ENCODE assay signal across 8 cellular contexts in the genomic region with DNA sequence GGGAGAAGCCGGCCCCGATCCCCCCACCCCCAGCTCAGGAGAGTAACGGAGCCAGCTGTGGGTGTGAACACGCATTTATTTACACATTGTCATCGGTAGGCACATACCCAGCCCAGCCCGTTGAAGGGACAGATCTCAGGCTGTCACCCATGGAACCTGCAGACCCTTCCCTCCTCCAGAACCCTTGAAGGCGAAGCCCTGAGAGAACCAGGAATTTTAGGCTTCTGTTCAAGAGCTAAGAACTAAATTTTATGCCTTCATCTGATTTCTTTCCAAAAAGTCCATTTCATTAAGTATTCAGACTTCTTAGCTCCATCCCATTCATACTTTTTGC. TPM values are rescaled to one million over a fixed set of nuclear protein-coding genes. Genes with fewer than 3 reads are reported as not detected.
DNase-seq lines count a peak whose midpoint lies in the region; ATAC-seq, FAIRE-seq and TF ChIP-seq lines count a peak whose summit lies in the region.

No MANE protein-coding gene starts in this region.

- 5% methylated on average over 7 of the region's 7 CpGs for WGBS in urinary bladder

- peaks cover 26% of the 10 kb centered on the region for H3F3A ChIP-seq in GM23338 (replicated peaks; ENCODE audit: low read depth)

- peaks cover 24% of the 10 kb centered on the region for H3K36me3 Mint-ChIP-seq in GM23338 (ENCODE audit: low read depth)
- peaks cover 29% of the 10 kb centered on the region for H3K36me3 Mint-ChIP-seq in activated T-helper 2 cell treated with anti-CD3 and anti-CD28 coated beads, Interferon-gamma antibody, Interleukin-2, Interleukin-4, amounts not matched to agents 10 μg/mL and 5 μg/mL and 100 μg/mL, durations not matched to agents 14 hours and 24 hours and 36 hours (ENCODE audit: low read depth)

- H3K4me3 ChIP-seq in A673 (ENCODE audit: low read depth, low read length, poor library complexity, severe bottlenecking): peak overlapping the region; percentile 78
- peak overlapping the region; percentile 99 for H3K4me3 ChIP-seq in GM23338
- peak overlapping the region; percentile 65 to 86 for H3K4me3 ChIP-seq in left lung
- peak overlapping the region; percentile 88 for H3K4me3 ChIP-seq in urinary bladder (ENCODE audit: low read depth, low read length)

- no peak overlapping the region for H2AFZ ChIP-seq in GM23338

- peaks cover 5% of the 10 kb centered on the region; the same call in 2 of the 3 replicates for H3K9me3 Mint-ChIP-seq in GM23338
- H3K9me3 Mint-ChIP-seq in activated T-helper 2 cell treated with anti-CD3 and anti-CD28 coated beads, Interferon-gamma antibody, Interleukin-2, Interleukin-4, amounts not matched to agents 10 μg/mL and 5 μg/mL and 100 μg/mL, durations not matched to agents 14 hours and 24 hours and 36 hours: no peaks in the 10 kb centered on the region

- H3K4me2 ChIP-seq in GM23338: peak overlapping the region; percentile 98

- ATAC-seq in GM23338 (peak; percentile 2; the same call in 2 of the 3 replicates), left lung (peak; percentile 3)

- H3K36me3 ChIP-seq in A673 (ENCODE audit: insufficient read depth, low read length, poor library complexity, severe bottlenecking): peaks cover 9% of the 10 kb centered on the region
- no peaks in the 10 kb centered on the region; the same call in 1 of the 2 replicates for H3K36me3 ChIP-seq in GM23338 (ENCODE audit: insufficient read depth)
- peaks cover 0 to 25% of the 10 kb centered on the region in 2 donors for H3K36me3 ChIP-seq in left lung
- H3K36me3 ChIP-seq in urinary bladder (ENCODE audit: insufficient read depth): peaks cover 3% of the 10 kb centered on the region

- H3K9me3 ChIP-seq in A673 (ENCODE audit: low read depth, low read length, poor library complexity, severe bottlenecking) (no peaks in the 10 kb centered on the region), left lung (no peaks in the 10 kb centered on the region)

- H3K27me3 Mint-ChIP-seq in GM23338 (ENCODE audit: insufficient read depth, low read depth, poor library complexity): peaks cover 30% of the 10 kb centered on the region
- no peaks in the 10 kb centered on the region for H3K27me3 Mint-ChIP-seq in activated T-helper 2 cell treated with anti-CD3 and anti-CD28 coated beads, Interferon-gamma antibody, Interleukin-2, Interleukin-4, amounts not matched to agents 10 μg/mL and 5 μg/mL and 100 μg/mL, durations not matched to agents 14 hours and 24 hours and 36 hours (ENCODE audit: low read depth)

- H3K9me2 ChIP-seq in GM23338 (ENCODE audit: insufficient read depth): no peaks in the 10 kb centered on the region

- peaks cover 14% of the 10 kb centered on the region for H3K79me2 ChIP-seq in GM23338 (replicated peaks; ENCODE audit: insufficient read depth)

- CTCF ChIA-PET in A673 (lab: Charles Lee): interaction anchor here (0.5 to 0.6 kb wide), 2 partner anchors 48 to 708 kb away, joined by 3 to 4 read pairs; a partner anchor contains a TSS

- peaks cover 30% of the 10 kb centered on the region for H3K4me1 Mint-ChIP-seq in GM23338
- peaks cover 32% of the 10 kb centered on the region for H3K4me1 Mint-ChIP-seq in activated T-helper 2 cell treated with anti-CD3 and anti-CD28 coated beads, Interferon-gamma antibody, Interleukin-2, Interleukin-4, amounts not matched to agents 10 μg/mL and 5 μg/mL and 100 μg/mL, durations not matched to agents 14 hours and 24 hours and 36 hours (ENCODE audit: low read depth)

- H3K4me3 Mint-ChIP-seq in GM23338: peak overlapping the region; percentile 96
- peak overlapping the region; percentile 93 for H3K4me3 Mint-ChIP-seq in activated T-helper 2 cell treated with anti-CD3 and anti-CD28 coated beads, Interferon-gamma antibody, Interleukin-2, Interleukin-4, amounts not matched to agents 10 μg/mL and 5 μg/mL and 100 μg/mL, durations not matched to agents 14 hours and 24 hours and 36 hours (ENCODE audit: low read depth)

- TF ChIP-seq CTCF in A673 (conservative IDR thresholded peaks at IDR 0.05; ENCODE audit: low read depth, low read length) (no peak), GM23338 (conservative IDR thresholded peaks at IDR 0.05; ENCODE audit: low read depth in 2 of 2) (no peak), left lung (IDR thresholded peaks at IDR 0.05) (no peak)

- peak overlapping the region; percentile 72 for H3K27ac Mint-ChIP-seq in GM23338
- H3K27ac Mint-ChIP-seq in activated T-helper 2 cell treated with anti-CD3 and anti-CD28 coated beads, Interferon-gamma antibody, Interleukin-2, Interleukin-4, amounts not matched to agents 10 μg/mL and 5 μg/mL and 100 μg/mL, durations not matched to agents 14 hours and 24 hours and 36 hours: peak overlapping the region; percentile 91

- POLR2A ChIA-PET in A673 (lab: Charles Lee; ENCODE audit: low non-redundant PET): no interaction called here

- H3K4me1 ChIP-seq in A673 (ENCODE audit: insufficient read depth, low read length, poor library complexity, severe bottlenecking) (peaks cover 32% of the 10 kb centered on the region), GM23338 (ENCODE audit: insufficient read depth) (peaks cover 15% of the 10 kb centered on the region), left lung (peaks cover 27 to 44% of the 10 kb centered on the region in 2 donors), urinary bladder (ENCODE audit: insufficient read depth) (peaks cover 1% of the 10 kb centered on the region)

- no peaks in the 10 kb centered on the region for H3K27me3 ChIP-seq in A673 (replicated peaks; ENCODE audit: insufficient read depth, low read depth, low read length, poor library complexity)
- peaks cover 8% of the 10 kb centered on the region; the same call in 1 of the 2 replicates for H3K27me3 ChIP-seq in GM23338 (ENCODE audit: insufficient read depth)
- peaks cover 0 to 6% of the 10 kb centered on the region in 2 donors for H3K27me3 ChIP-seq in left lung

- BruUV-seq in A673 (replicated peaks; lab: Mats Ljungman, UMichigan): no TSS peak

- H3K27ac ChIP-seq in A673 (ENCODE audit: low read depth, low read length, poor library complexity, severe bottlenecking) (peak overlapping the region; percentile 87), GM23338 (ENCODE audit: low read depth) (no peak overlapping the region), left lung (peak overlapping the region; percentile 65 to 86), urinary bladder (ENCODE audit: low read depth) (peak overlapping the region; percentile 30)

- no peak for FAIRE-seq in urothelium cell line (lab: Jason Lieb, UNC)

- 0 out of 2 replicates have a peak, but pooled peaks cover 3% of the 10 kb centered on the region for H4K20me1 ChIP-seq in GM23338 (replicated peaks; ENCODE audit: insufficient read depth)

- intact Hi-C loops in A673 (cut with micrococcal nuclease; ENCODE audit: unreplicated experiment): loop anchor here (2.0 kb wide), 1 partner anchor 32 kb away; no protein-coding TSS in a partner anchor
- intact Hi-C loops in activated T-helper 2 cell treated with anti-CD3 and anti-CD28 coated beads, Interferon-gamma antibody, Interleukin-2, Interleukin-4, amounts not matched to agents 10 μg/mL and 5 μg/mL and 100 μg/mL, durations not matched to agents 14 hours and 24 hours and 36 hours (cut with micrococcal nuclease): loop anchor here (1.0 to 5.0 kb wide), 3 partner anchors 27 to 497 kb away; a partner anchor contains a TSS
- intact Hi-C loops in left lung (cut with DNase I): no loop called here

- no peak for DNase-seq in A673 (ENCODE audit: low spot score)
- DNase-seq in GM23338 (ENCODE audit: low spot score): no peak
- no peak for DNase-seq in activated T-helper 2 cell treated with anti-CD3 and anti-CD28 coated beads, Interferon-gamma antibody, Interleukin-2, Interleukin-4, amounts not matched to agents 10 μg/mL and 5 μg/mL and 100 μg/mL, durations not matched to agents 14 hours and 24 hours and 36 hours (ENCODE audit: low spot score)
- no peak for DNase-seq in left lung
- DNase-seq in NK-92 treated with Interleukin-12 subunit alpha and Interleukin-12 subunit beta, amount 100 ng/mL, for 24 hours (lab: John Stamatoyannopoulos, UW): no peak
- DNase-seq in urothelium cell line (ENCODE audit: low spot score): no peak
- DNase-seq in NCI-H446 (lab: John Stamatoyannopoulos, UW): no peak

RNA-seq across cellular contexts. Expression of a gene that starts 0.4 kb away (rescaled TPM):
- 76.8 and 93.5 TPM in 2 replicates for total RNA-seq in A673 (2021)
- 53.6 and 59.1 TPM in 2 replicates for total RNA-seq in GM23338 (2014; rRNA removed; shearing (Covaris generic))
- polyA plus RNA-seq in GM23338 (2016; fragmentation: Nextera tagmentation; extraction: Ambion mirVana): 61.7 and 62.2 TPM in 2 replicates
- total RNA-seq in activated T-helper 2 cell treated with anti-CD3 and anti-CD28 coated beads, Interferon-gamma antibody, Interleukin-2, Interleukin-4, amounts not matched to agents 10 μg/mL and 5 μg/mL and 100 μg/mL, durations not matched to agents 14 hours and 24 hours and 36 hours: 45.1 and 46.0 TPM in 2 replicates
- 10 to 100 TPM; 28.7 to 34.3 TPM for total RNA-seq in left lung
- total RNA-seq in urinary bladder: 13.6 TPM
- 37.3 TPM for polyA plus RNA-seq in urinary bladder

RNA-seq across cellular contexts. Expression of a gene that starts 2.1 kb away (rescaled TPM):
- total RNA-seq in A673 (2021): 47.1 and 53.6 TPM in 2 replicates
- 41.9 TPM in 2 replicates for total RNA-seq in GM23338 (2014; rRNA removed; shearing (Covaris generic))
- polyA plus RNA-seq in GM23338 (2016; fragmentation: Nextera tagmentation; extraction: Ambion mirVana): 23.5 and 26.7 TPM in 2 replicates
- total RNA-seq in activated T-helper 2 cell treated with anti-CD3 and anti-CD28 coated beads, Interferon-gamma antibody, Interleukin-2, Interleukin-4, amounts not matched to agents 10 μg/mL and 5 μg/mL and 100 μg/mL, durations not matched to agents 14 hours and 24 hours and 36 hours: 10.5 and 11.0 TPM in 2 replicates
- 10 to 100 TPM; 22.9 to 29.7 TPM for total RNA-seq in left lung
- total RNA-seq in urinary bladder: 22.8 TPM
- polyA plus RNA-seq in urinary bladder: 50.4 TPM

RNA-seq across cellular contexts. Expression of a gene that starts 9.0 kb away (rescaled TPM):
- total RNA-seq in A673 (2021) (4.9 and 6.4 TPM in 2 replicates), left lung (10 to 100 TPM in 1 of 2 donors, 1 to 10 TPM in 1; 7.1 to 10.2 TPM), urinary bladder (2.9 TPM)
- total RNA-seq in GM23338 (2014; rRNA removed; shearing (Covaris generic)): 3.7 and 8.2 TPM in 2 replicates
- polyA plus RNA-seq in GM23338 (2016; fragmentation: Nextera tagmentation; extraction: Ambion mirVana) (1.9 and 2.5 TPM in 2 replicates), urinary bladder (8.4 TPM)
- total RNA-seq in activated T-helper 2 cell treated with anti-CD3 and anti-CD28 coated beads, Interferon-gamma antibody, Interleukin-2, Interleukin-4, amounts not matched to agents 10 μg/mL and 5 μg/mL and 100 μg/mL, durations not matched to agents 14 hours and 24 hours and 36 hours: 1.5 and 1.6 TPM in 2 replicates

RNA-seq across cellular contexts. Expression of a gene that starts 26.3 kb away (rescaled TPM):
- total RNA-seq in A673 (2021) (60.4 and 62.4 TPM in 2 replicates), left lung (10 to 100 TPM; 16.2 to 22.8 TPM), urinary bladder (1.1 TPM)
- 26.3 and 31.1 TPM in 2 replicates for total RNA-seq in GM23338 (2014; rRNA removed; shearing (Covaris generic))
- polyA plus RNA-seq in GM23338 (2016; fragmentation: Nextera tagmentation; extraction: Ambion mirVana) (26.0 TPM in 2 replicates), urinary bladder (2.1 TPM)
- 18.7 and 19.1 TPM in 2 replicates for total RNA-seq in activated T-helper 2 cell treated with anti-CD3 and anti-CD28 coated beads, Interferon-gamma antibody, Interleukin-2, Interleukin-4, amounts not matched to agents 10 μg/mL and 5 μg/mL and 100 μg/mL, durations not matched to agents 14 hours and 24 hours and 36 hours

RNA-seq across cellular contexts. Expression of a gene that starts 28.4 kb away (rescaled TPM):
- total RNA-seq in A673 (2021) (97.8 and 111 TPM in 2 replicates), left lung (10 to 100 TPM; 69.8 to 74.3 TPM), urinary bladder (28.7 TPM)
- 2.0 and 3.8 TPM in 2 replicates for total RNA-seq in GM23338 (2014; rRNA removed; shearing (Covaris generic))
- polyA plus RNA-seq in GM23338 (2016; fragmentation: Nextera tagmentation; extraction: Ambion mirVana) (2.4 and 2.7 TPM in 2 replicates), urinary bladder (66.5 TPM)
- not detected in 2 replicates for total RNA-seq in activated T-helper 2 cell treated with anti-CD3 and anti-CD28 coated beads, Interferon-gamma antibody, Interleukin-2, Interleukin-4, amounts not matched to agents 10 μg/mL and 5 μg/mL and 100 μg/mL, durations not matched to agents 14 hours and 24 hours and 36 hours

Comparison
In these comparisons a context has a peak if more than half of its experiments do, and no peak if none do; other contexts are left out.
1. intact Hi-C loops: an anchor here in A673 (2.0 kb wide) and activated T-helper 2 cell treated with anti-CD3 and anti-CD28 coated beads, Interferon-gamma antibody, Interleukin-2, Interleukin-4, amounts not matched to agents 10 μg/mL and 5 μg/mL and 100 μg/mL, durations not matched to agents 14 hours and 24 hours and 36 hours (1.0 to 5.0 kb wide); none called in left lung.